In genomic region chr22:19376247-19376646, GRCh38 we compare ENCODE assay signal across 19 cellular contexts. TPM values are rescaled to one million over a fixed set of nuclear protein-coding genes. Genes with fewer than 3 reads are reported as not detected.
DNase-seq lines count a peak whose midpoint lies in the region; ATAC-seq lines count a peak whose summit lies in the region.
"Had no signal": no experiment of that assay in that cellular context is flagged by ENCODE, and none has a peak within 500 bp of the region (broad histone marks: within the 10 kb centered on the region; RNA-seq: fewer than 3 reads in every experiment).

No MANE protein-coding gene starts in this region.

- H3K4me3 Mint-ChIP-seq in activated naive CD8-positive, alpha-beta T cell treated with anti-CD3 and anti-CD28 coated beads, Interleukin-2, amount 10 ng/mL, durations not matched to agents 7 days and 5 days = no peak overlapping the region
- no peak overlapping the region for H3K4me3 Mint-ChIP-seq in activated naive CD8-positive, alpha-beta T cell treated with anti-CD3 and anti-CD28 coated beads for 36 hours
- H3K4me3 Mint-ChIP-seq in activated CD8-positive, alpha-beta T cell treated with anti-CD3 and anti-CD28 coated beads, Interleukin-2, amount 10 ng/mL, durations not matched to agents 7 days and 5 days = no peak overlapping the region
- no peak overlapping the region for H3K4me3 Mint-ChIP-seq in stimulated activated naive B cell treated with anti-CD40 and anti-IgM and Interleukin-4, amounts not matched to agents 10 μg/mL and 1 μg/mL and 100 μg/mL, for 72 hours
- H3K4me3 Mint-ChIP-seq: CD8-positive, alpha-beta memory T cell had no signal

- H3K27ac Mint-ChIP-seq in activated naive CD8-positive, alpha-beta T cell treated with anti-CD3 and anti-CD28 coated beads, Interleukin-2, amount 10 ng/mL, durations not matched to agents 7 days and 5 days = peak overlapping the region; percentile 27
- no peak overlapping the region for H3K27ac Mint-ChIP-seq in activated naive CD8-positive, alpha-beta T cell treated with anti-CD3 and anti-CD28 coated beads for 36 hours
- H3K27ac Mint-ChIP-seq in activated CD8-positive, alpha-beta T cell treated with anti-CD3 and anti-CD28 coated beads, Interleukin-2, amount 10 ng/mL, durations not matched to agents 7 days and 5 days = peak overlapping the region; percentile 22
- H3K27ac Mint-ChIP-seq in stimulated activated naive B cell treated with anti-CD40 and anti-IgM and Interleukin-4, amounts not matched to agents 10 μg/mL and 1 μg/mL and 100 μg/mL, for 72 hours = peak overlapping the region; percentile 86

- no peak for ATAC-seq in activated naive CD8-positive, alpha-beta T cell treated with anti-CD3 and anti-CD28 coated beads, Interleukin-2, amount 10 ng/mL, durations not matched to agents 7 days and 5 days (ENCODE audit: low read depth)
- no peak for ATAC-seq in activated CD8-positive, alpha-beta T cell treated with anti-CD3 and anti-CD28 coated beads, Interleukin-2, amount 10 ng/mL, durations not matched to agents 7 days and 5 days
- ATAC-seq in esophagus mucosa (peak; percentile 29), HG02981 (IDR thresholded peaks at IDR 0.05; ENCODE audit: unreplicated experiment) (no peak)
- no peak for ATAC-seq in stimulated activated naive B cell treated with anti-CD40 and anti-IgM and Interleukin-4, amounts not matched to agents 10 μg/mL and 1 μg/mL and 100 μg/mL, for 72 hours (replicated peaks)
- ATAC-seq: HCT116 had no signal

- H3K27me3 Mint-ChIP-seq in activated naive CD8-positive, alpha-beta T cell treated with anti-CD3 and anti-CD28 coated beads, Interleukin-2, amount 10 ng/mL, durations not matched to agents 7 days and 5 days = no peaks in the 10 kb centered on the region
- no peaks in the 10 kb centered on the region for H3K27me3 Mint-ChIP-seq in activated naive CD8-positive, alpha-beta T cell treated with anti-CD3 and anti-CD28 coated beads for 36 hours
- no peaks in the 10 kb centered on the region for H3K27me3 Mint-ChIP-seq in activated CD8-positive, alpha-beta T cell treated with anti-CD3 and anti-CD28 coated beads, Interleukin-2, amount 10 ng/mL, durations not matched to agents 7 days and 5 days (ENCODE audit: low read depth)
- H3K27me3 Mint-ChIP-seq in stimulated activated naive B cell treated with anti-CD40 and anti-IgM and Interleukin-4, amounts not matched to agents 10 μg/mL and 1 μg/mL and 100 μg/mL, for 72 hours = no peaks in the 10 kb centered on the region

- no peaks in the 10 kb centered on the region for H3K4me1 Mint-ChIP-seq in activated naive CD8-positive, alpha-beta T cell treated with anti-CD3 and anti-CD28 coated beads, Interleukin-2, amount 10 ng/mL, durations not matched to agents 7 days and 5 days
- no peaks in the 10 kb centered on the region for H3K4me1 Mint-ChIP-seq in activated naive CD8-positive, alpha-beta T cell treated with anti-CD3 and anti-CD28 coated beads for 36 hours
- no peaks in the 10 kb centered on the region for H3K4me1 Mint-ChIP-seq in activated CD8-positive, alpha-beta T cell treated with anti-CD3 and anti-CD28 coated beads, Interleukin-2, amount 10 ng/mL, durations not matched to agents 7 days and 5 days (ENCODE audit: low read depth)
- no peaks in the 10 kb centered on the region for H3K4me1 Mint-ChIP-seq in stimulated activated naive B cell treated with anti-CD40 and anti-IgM and Interleukin-4, amounts not matched to agents 10 μg/mL and 1 μg/mL and 100 μg/mL, for 72 hours
- H3K4me1 Mint-ChIP-seq: CD8-positive, alpha-beta memory T cell had no signal

- POLR2A ChIA-PET in activated naive CD8-positive, alpha-beta T cell treated with anti-CD3 and anti-CD28 coated beads, Interleukin-2, amount 10 ng/mL, durations not matched to agents 7 days and 5 days (lab: Charles Lee) = no interaction called here
- POLR2A ChIA-PET in activated CD8-positive, alpha-beta T cell treated with anti-CD3 and anti-CD28 coated beads, Interleukin-2, amount 10 ng/mL, durations not matched to agents 7 days and 5 days (lab: Charles Lee) = no interaction called here

- H3K36me3 Mint-ChIP-seq in activated naive CD8-positive, alpha-beta T cell treated with anti-CD3 and anti-CD28 coated beads, Interleukin-2, amount 10 ng/mL, durations not matched to agents 7 days and 5 days = peaks cover 20% of the 10 kb centered on the region
- peaks cover 4% of the 10 kb centered on the region for H3K36me3 Mint-ChIP-seq in activated naive CD8-positive, alpha-beta T cell treated with anti-CD3 and anti-CD28 coated beads for 36 hours
- H3K36me3 Mint-ChIP-seq in activated CD8-positive, alpha-beta T cell treated with anti-CD3 and anti-CD28 coated beads, Interleukin-2, amount 10 ng/mL, durations not matched to agents 7 days and 5 days (ENCODE audit: low read depth) = peaks cover 60% of the 10 kb centered on the region
- peaks cover 34 to 57% of the 10 kb centered on the region in 2 donors for H3K36me3 Mint-ChIP-seq in stimulated activated naive B cell treated with anti-CD40 and anti-IgM and Interleukin-4, amounts not matched to agents 10 μg/mL and 1 μg/mL and 100 μg/mL, for 72 hours

- no peaks in the 10 kb centered on the region for H3K9me3 Mint-ChIP-seq in activated naive CD8-positive, alpha-beta T cell treated with anti-CD3 and anti-CD28 coated beads, Interleukin-2, amount 10 ng/mL, durations not matched to agents 7 days and 5 days
- H3K9me3 Mint-ChIP-seq in activated naive CD8-positive, alpha-beta T cell treated with anti-CD3 and anti-CD28 coated beads for 36 hours = no peaks in the 10 kb centered on the region
- H3K9me3 Mint-ChIP-seq in activated CD8-positive, alpha-beta T cell treated with anti-CD3 and anti-CD28 coated beads, Interleukin-2, amount 10 ng/mL, durations not matched to agents 7 days and 5 days (ENCODE audit: insufficient read depth) = no peaks in the 10 kb centered on the region
- no peaks in the 10 kb centered on the region for H3K9me3 Mint-ChIP-seq in stimulated activated naive B cell treated with anti-CD40 and anti-IgM and Interleukin-4, amounts not matched to agents 10 μg/mL and 1 μg/mL and 100 μg/mL, for 72 hours
- H3K9me3 Mint-ChIP-seq: CD8-positive, alpha-beta memory T cell had no signal

- CTCF ChIA-PET in activated CD8-positive, alpha-beta T cell treated with anti-CD3 and anti-CD28 coated beads, Interleukin-2, amount 10 ng/mL, durations not matched to agents 7 days and 5 days (lab: Charles Lee) = no interaction called here

- DNase-seq in activated naive CD8-positive, alpha-beta T cell treated with anti-CD3 and anti-CD28 coated beads, Interleukin-2, amount 10 ng/mL, durations not matched to agents 7 days and 5 days = no peak
- DNase-seq in activated naive CD8-positive, alpha-beta T cell treated with anti-CD3 and anti-CD28 coated beads for 36 hours = no peak
- DNase-seq in activated CD8-positive, alpha-beta T cell treated with anti-CD3 and anti-CD28 coated beads, Interleukin-2, amount 10 ng/mL, durations not matched to agents 7 days and 5 days = no peak
- no peak for DNase-seq in stimulated activated naive B cell treated with anti-CD40 and anti-IgM and Interleukin-4, amounts not matched to agents 10 μg/mL and 1 μg/mL and 100 μg/mL, for 72 hours
- DNase-seq in hypothalamus (lab: John Stamatoyannopoulos, UW) (no peak), activated gamma-delta T cell (lab: John Stamatoyannopoulos, UW) (no peak)
- DNase-seq: CD8-positive, alpha-beta memory T cell; DND-41; GOT3; NCI-H1417; NCI-H187 treated with DMSO at 0.1 percent for 48 hours; NCI-H226; NCI-H524; NCI-H82; OCI-M1; SHP77 had no signal

RNA-seq across cellular contexts. Expression of gene HIRA, which starts 55.3 kb away (rescaled TPM):
- 10 to 100 TPM; 37.8 to 42.7 TPM for total RNA-seq in activated naive CD8-positive, alpha-beta T cell treated with anti-CD3 and anti-CD28 coated beads, Interleukin-2, amount 10 ng/mL, durations not matched to agents 7 days and 5 days
- 10 to 100 TPM; 42.9 to 47.6 TPM for total RNA-seq in activated naive CD8-positive, alpha-beta T cell treated with anti-CD3 and anti-CD28 coated beads for 36 hours
- total RNA-seq in activated CD8-positive, alpha-beta T cell treated with anti-CD3 and anti-CD28 coated beads, Interleukin-2, amount 10 ng/mL, durations not matched to agents 7 days and 5 days = 10 to 100 TPM; 47.0 to 48.1 TPM
- 15.8 TPM for total RNA-seq in esophagus mucosa

RNA-seq across cellular contexts. Expression of gene MRPL40, which starts 56.1 kb away (rescaled TPM):
- total RNA-seq in activated naive CD8-positive, alpha-beta T cell treated with anti-CD3 and anti-CD28 coated beads, Interleukin-2, amount 10 ng/mL, durations not matched to agents 7 days and 5 days = 10 to 100 TPM; 22.0 to 23.6 TPM
- 10 to 100 TPM; 47.7 to 48.3 TPM for total RNA-seq in activated naive CD8-positive, alpha-beta T cell treated with anti-CD3 and anti-CD28 coated beads for 36 hours
- 10 to 100 TPM; 26.8 to 29.5 TPM for total RNA-seq in activated CD8-positive, alpha-beta T cell treated with anti-CD3 and anti-CD28 coated beads, Interleukin-2, amount 10 ng/mL, durations not matched to agents 7 days and 5 days
- 26.4 TPM for total RNA-seq in esophagus mucosa
